11 cellular contexts compared by ENCODE assay signal in genomic region chr5:160083012-160083436, GRCh38. TPM values are rescaled to one million over a fixed set of nuclear protein-coding genes. Genes with fewer than 3 reads are reported as not detected.
DNase-seq lines count a peak whose midpoint lies in the region; TF ChIP-seq lines count a peak whose summit lies in the region.
"Had no signal": no experiment of that assay in that cellular context is flagged by ENCODE, and none has a peak within 500 bp of the region (broad histone marks: within the 10 kb centered on the region; RNA-seq: fewer than 3 reads in every experiment).

No MANE protein-coding gene starts in this region.

- no peak overlapping the region for H3K27ac ChIP-seq in RWPE1
- peak overlapping the region; percentile 64 for H3K27ac ChIP-seq in epithelial cell of prostate

- H3K4me3 Mint-ChIP-seq in osteocyte (ENCODE audit: unreplicated experiment), result peak overlapping the region; percentile 34

- peak overlapping the region; percentile 93 for H3K27ac Mint-ChIP-seq in osteocyte (ENCODE audit: unreplicated experiment)

- CTCF ChIA-PET in RWPE1 (lab: Yijun Ruan, JAX), result interaction anchor here (0.6 to 1.3 kb wide), 3 partner anchors 185 to 411 kb away, joined by 3 to 6 read pairs (median 4); no protein-coding TSS in a partner anchor

- no peaks in the 10 kb centered on the region for H3K9me3 Mint-ChIP-seq in osteocyte (ENCODE audit: unreplicated experiment)

- peaks cover 35% of the 10 kb centered on the region for H3K4me1 Mint-ChIP-seq in osteocyte (ENCODE audit: unreplicated experiment)

- no peaks in the 10 kb centered on the region for H3K27me3 Mint-ChIP-seq in osteocyte (ENCODE audit: unreplicated experiment)

- intact Hi-C loops in cardiac septum (cut with DNase I), result no loop called here

- TF ChIP-seq CTCF in RWPE1 (conservative IDR thresholded peaks at IDR 0.05; ENCODE audit: low read depth) (no peak), osteocyte (IDR thresholded peaks at IDR 0.05) (no peak)

- H3K36me3 Mint-ChIP-seq in osteocyte (ENCODE audit: unreplicated experiment), result peaks cover 7% of the 10 kb centered on the region

- peak; percentile 92 for DNase-seq in EL
- DNase-seq in RWPE1 (ENCODE audit: low spot score), result peak; percentile 70
- no peak for DNase-seq in epithelial cell of prostate (ENCODE audit: low read depth, low spot score)
- DNase-seq in osteocyte (ENCODE audit: extremely low spot score, unreplicated experiment), result no peak
- DNase-seq in amniotic stem cell (lab: John Stamatoyannopoulos, UW), result no peak
- DNase-seq in cardiac septum (ENCODE audit: low spot score), result no peak
- DNase-seq in RPMI8226, result no peak
- no peak for DNase-seq in activated CD4-positive, alpha-beta T cell treated with anti-CD3 and anti-CD28 coated beads, Interleukin-2, amount 50 U/mL, for 1 hour
- DNase-seq: activated CD8-positive, alpha-beta memory T cell treated with anti-CD3 and anti-CD28 coated beads, Interleukin-2, amount 50 U/mL, for 48 hours; NCI-H2171 treated with DMSO at 0.1 percent for 48 hours; T-helper 1 cell had no signal

- POLR2A ChIA-PET in RWPE1 (lab: Yijun Ruan, JAX; ENCODE audit: low non-redundant PET), result no interaction called here

RNA-seq across cellular contexts. Expression of gene PWWP2A, which starts 36.2 kb away (rescaled TPM):
- total RNA-seq in osteocyte (21.9 and 22.3 TPM in 2 replicates), cardiac septum (11.7 TPM)

Comparison
In these comparisons a context has a peak if more than half of its experiments do, and no peak if none do; other contexts are left out.
1. DNase-seq: peak in EL (single experiment) and RWPE1 (single experiment); none in epithelial cell of prostate (single experiment), osteocyte (single experiment), amniotic stem cell (single experiment), cardiac septum (single experiment), RPMI8226 (single experiment) and activated CD4-positive, alpha-beta T cell treated with anti-CD3 and anti-CD28 coated beads, Interleukin-2, amount 50 U/mL, for 1 hour (single experiment).